ENCODE assay signal across 14 cellular contexts in genomic region chr1:91557039-91557690, GRCh38. TPM values are rescaled to one million over a fixed set of nuclear protein-coding genes. Genes with fewer than 3 reads are reported as not detected.
DNase-seq lines count a peak whose midpoint lies in the region; ATAC-seq and TF ChIP-seq lines count a peak whose summit lies in the region.
"Had no signal": no experiment of that assay in that cellular context is flagged by ENCODE, and none has a peak within 500 bp of the region (broad histone marks: within the 10 kb centered on the region; RNA-seq: fewer than 3 reads in every experiment).

No MANE protein-coding gene starts in this region.

- H4K20me1 ChIP-seq in neural progenitor cell (ENCODE audit: low read depth), result no peaks in the 10 kb centered on the region
- H4K20me1 ChIP-seq: BLaER1 treated with 17β-estradiol and CSF1 and Interleukin-3, amounts not matched to agents 10 nM and 100 nM had no signal

- TF ChIP-seq EP300 in esophagus muscularis mucosa (IDR thresholded peaks at IDR 0.05), result no peak

- TF ChIP-seq CTCF in Caco-2 (IDR thresholded peaks at IDR 0.05; ENCODE audit: insufficient read depth in 1 of 2, low read depth in 1 of 2, low read length in 1 of 2, severe bottlenecking in 1 of 2, unreplicated experiment in 1 of 2), result no peak
- no peak for TF ChIP-seq CTCF in esophagus muscularis mucosa (IDR thresholded peaks at IDR 0.05)
- no peak for TF ChIP-seq CTCF in neural progenitor cell (IDR thresholded peaks at IDR 0.05)

- H3K4me1 Mint-ChIP-seq in Caco-2 (ENCODE audit: low read depth, unreplicated experiment), result peaks cover 42% of the 10 kb centered on the region
- peaks cover 70% of the 10 kb centered on the region for H3K4me1 Mint-ChIP-seq in T-helper 17 cell
- H3K4me1 Mint-ChIP-seq in neural progenitor cell, result peaks cover 24% of the 10 kb centered on the region

- peak overlapping the region; percentile 74 for H3K27ac Mint-ChIP-seq in Caco-2 (ENCODE audit: unreplicated experiment)
- peak overlapping the region; percentile 97 for H3K27ac Mint-ChIP-seq in T-helper 17 cell
- no peak overlapping the region for H3K27ac Mint-ChIP-seq in neural progenitor cell

- no peak overlapping the region for H3K4me2 ChIP-seq in neural progenitor cell
- H3K4me2 ChIP-seq: KMS-11 had no signal

- H3K79me2 ChIP-seq in neural progenitor cell (ENCODE audit: low read depth), result no peaks in the 10 kb centered on the region

- CTCF ChIA-PET in Caco-2 (lab: Charles Lee), result no interaction called here

- H3K27me3 ChIP-seq in Caco-2 (replicated peaks; ENCODE audit: control insufficient read depth, insufficient read depth, low read length) (no peaks in the 10 kb centered on the region), esophagus muscularis mucosa (no peaks in the 10 kb centered on the region), neural progenitor cell (no peaks in the 10 kb centered on the region)
- H3K27me3 ChIP-seq: BLaER1 treated with 17β-estradiol and CSF1 and Interleukin-3, amounts not matched to agents 10 nM and 100 nM had no signal

- H3K4me1 ChIP-seq in Caco-2 (peaks cover 21% of the 10 kb centered on the region), esophagus muscularis mucosa (peaks cover 4 to 32% (median 21%) of the 10 kb centered on the region in 4 donors), neural progenitor cell (peaks cover 3% of the 10 kb centered on the region)

- H3K4me3 ChIP-seq in Caco-2 (ENCODE audit: low read depth, low read length), result no peak overlapping the region
- H3K4me3 ChIP-seq in esophagus muscularis mucosa, result no peak overlapping the region
- H3K4me3 ChIP-seq in neural progenitor cell, result no peak overlapping the region
- H3K4me3 ChIP-seq: BLaER1 treated with 17β-estradiol and CSF1 and Interleukin-3, amounts not matched to agents 10 nM and 100 nM had no signal

- H3K9me3 ChIP-seq in Caco-2 (no peaks in the 10 kb centered on the region), T-helper 17 cell (ENCODE audit: control insufficient read depth, low read length, poor library complexity, severe bottlenecking) (no peaks in the 10 kb centered on the region), esophagus muscularis mucosa (no peaks in the 10 kb centered on the region), neural progenitor cell (ENCODE audit: low read depth) (no peaks in the 10 kb centered on the region)

- peak overlapping the region; percentile 3 for H2AFZ ChIP-seq in neural progenitor cell (replicated peaks)

- WGBS in esophagus muscularis mucosa, result 46% methylated on average over 2 of the region's 5 CpGs

- BruUV-seq in Caco-2 (replicated peaks; lab: Mats Ljungman, UMichigan), result no TSS peak

- peak overlapping the region in 2 of 4 donors; percentile 42 to 45 for H3K27ac ChIP-seq in esophagus muscularis mucosa (replicated peaks in 1 of 4)
- no peak overlapping the region for H3K27ac ChIP-seq in neural progenitor cell
- H3K27ac ChIP-seq: KMS-11 had no signal

- intact Hi-C loops in Caco-2 (cut with micrococcal nuclease; ENCODE audit: unreplicated experiment), result no loop called here
- intact Hi-C loops in esophagus muscularis mucosa (cut with DNase I), result no loop called here

- H3K4me3 Mint-ChIP-seq in Caco-2 (ENCODE audit: unreplicated experiment) (no peak overlapping the region), T-helper 17 cell (peak overlapping the region; percentile 57), neural progenitor cell (no peak overlapping the region)

- H3K27me3 Mint-ChIP-seq in Caco-2 (ENCODE audit: insufficient read depth, unreplicated experiment), result no peaks in the 10 kb centered on the region
- H3K27me3 Mint-ChIP-seq in T-helper 17 cell, result no peaks in the 10 kb centered on the region
- peaks cover 11% of the 10 kb centered on the region for H3K27me3 Mint-ChIP-seq in neural progenitor cell (ENCODE audit: insufficient read depth, low read depth)

- H3K36me3 ChIP-seq in Caco-2 (ENCODE audit: control insufficient read depth, insufficient read depth, low read length) (no peaks in the 10 kb centered on the region), esophagus muscularis mucosa (no peaks in the 10 kb centered on the region), neural progenitor cell (no peaks in the 10 kb centered on the region)
- H3K36me3 ChIP-seq: BLaER1 treated with 17β-estradiol and CSF1 and Interleukin-3, amounts not matched to agents 10 nM and 100 nM had no signal

- DNase-seq in Caco-2 (no peak), T-helper 17 cell (no peak), esophagus muscularis mucosa (ENCODE audit: extremely low spot score) (peak; percentile 60), neural progenitor cell (ENCODE audit: low spot score) (no peak), NCI-H2227 (lab: John Stamatoyannopoulos, UW; ENCODE audit: unreplicated experiment) (no peak), NCI-H187 (lab: John Stamatoyannopoulos, UW) (no peak)
- DNase-seq: NCI-H1694 treated with DMSO at 0.1 percent for 48 hours; NCI-H748 treated with DMSO at 0.1 percent for 48 hours; stimulated activated CD4-positive, alpha-beta T cell treated with anti-CD3 and anti-CD28 coated beads, Interleukin-4, amount 100 ng/mL, for 4 hours; stimulated activated naive CD4-positive, alpha-beta T cell had no signal

- no peak for ATAC-seq in T-helper 17 cell
- no peak for ATAC-seq in HG03457 (IDR thresholded peaks at IDR 0.05; ENCODE audit: unreplicated experiment)
- no peak for ATAC-seq in HG02678 (IDR thresholded peaks at IDR 0.05; ENCODE audit: unreplicated experiment)

- no peak for TF ChIP-seq POLR2A in esophagus muscularis mucosa (IDR thresholded peaks at IDR 0.05; ENCODE audit: low read depth)

- H3K36me3 Mint-ChIP-seq in Caco-2 (ENCODE audit: insufficient read depth, unreplicated experiment) (no peaks in the 10 kb centered on the region), T-helper 17 cell (ENCODE audit: low read depth) (no peaks in the 10 kb centered on the region), neural progenitor cell (peaks cover 3% of the 10 kb centered on the region)

- peaks cover 14% of the 10 kb centered on the region for H3K9me3 Mint-ChIP-seq in Caco-2 (ENCODE audit: unreplicated experiment)
- peaks cover 10% of the 10 kb centered on the region for H3K9me3 Mint-ChIP-seq in neural progenitor cell

- POLR2A ChIA-PET in Caco-2 (lab: Charles Lee), result no interaction called here

- H3F3A ChIP-seq in neural progenitor cell (ENCODE audit: low read depth), result no peaks in the 10 kb centered on the region

- H3K9ac ChIP-seq in neural progenitor cell, result no peak overlapping the region
- H3K9ac ChIP-seq: BLaER1 treated with 17β-estradiol and CSF1 and Interleukin-3, amounts not matched to agents 10 nM and 100 nM; KMS-11 had no signal

RNA-seq across cellular contexts. Expression of gene CDC7, which starts 56.5 kb away (rescaled TPM):
- total RNA-seq in Caco-2 (2022), result 17.6 and 19.4 TPM in 2 replicates
- 1 to 10 TPM; 5.2 to 6.5 TPM for total RNA-seq in T-helper 17 cell
- 1 to 10 TPM in 3 of 4 donors, under 1 TPM in 1; 0.71 to 2.8 (median 1.1) TPM for total RNA-seq in esophagus muscularis mucosa
- total RNA-seq in neural progenitor cell (ENCODE audit: low replicate concordance), result 90.8 and 156 TPM in 2 replicates
